ENCODE assay signal across 29 cellular contexts in the genomic region with DNA sequence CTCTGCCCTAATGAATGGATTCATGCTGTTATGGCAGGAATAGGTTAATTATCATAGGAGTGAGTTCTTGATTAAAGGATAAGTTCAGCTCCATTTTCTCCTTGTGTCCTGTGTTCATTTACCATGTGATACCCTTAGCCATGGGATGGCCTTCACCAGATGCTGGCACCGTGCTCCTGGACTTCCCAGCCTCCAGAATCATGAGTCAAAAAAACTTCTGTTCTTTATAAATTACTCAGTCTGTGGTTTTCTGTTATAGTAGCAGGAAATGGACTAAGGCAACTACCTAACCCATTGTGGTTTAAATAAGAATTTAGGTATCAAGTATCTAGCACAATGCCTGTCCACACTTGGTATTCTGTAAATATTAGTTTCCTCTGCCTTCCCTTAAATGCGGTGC.
"Had no signal": no experiment of that assay in that cellular context is flagged by ENCODE, and none has a peak within 500 bp of the region (broad histone marks: within the 10 kb centered on the region; RNA-seq: fewer than 3 reads in every experiment).

No MANE protein-coding gene starts in this region.

- DNase-seq: activated CD4-positive, alpha-beta memory T cell treated with anti-CD3 and anti-CD28 coated beads for 36 hours; activated CD4-positive, alpha-beta T cell treated with anti-CD3 and anti-CD28 coated beads for 4 hours; activated CD8-positive, alpha-beta memory T cell treated with anti-CD3 and anti-CD28 coated beads, Interleukin-2, amount 50 U/mL, for 48 hours; activated gamma-delta T cell; activated naive CD4-positive, alpha-beta T cell treated with anti-CD3 and anti-CD28 coated beads, Interleukin-2, amount 10 ng/mL, durations not matched to agents 7 days and 5 days; activated naive CD8-positive, alpha-beta T cell treated with anti-CD3 and anti-CD28 coated beads, Interleukin-2, amount 10 ng/mL, durations not matched to agents 7 days and 5 days; activated T-cell treated with anti-CD3 and anti-CD28 coated beads, Interleukin-2, amount 50 U/mL, for 24 hours; dermis blood vessel endothelial cell; effector CD4-positive, alpha-beta T cell; erythroblast; head of caudate nucleus; hippocampal formation; kidney; mesenchymal stem cell; naive thymus-derived CD8-positive, alpha-beta T cell; nucleus accumbens; pancreas; retina; stimulated activated CD4-positive, alpha-beta T cell treated with anti-CD3 and anti-CD28 coated beads, Interleukin-1b, Interleukin-23, amount 100 ng/mL, for 48 hours; stimulated activated CD4-positive, alpha-beta T cell treated with anti-CD3 and anti-CD28 coated beads, Interleukin-4, amount 100 ng/mL, for 4 hours; stimulated activated CD8-positive, alpha-beta memory T cell treated with anti-CD3 and anti-CD28 coated beads, Interleukin-4, amount 100 ng/mL, for 48 hours; stimulated activated naive B cell treated with anti-CD40 and anti-IgM and Interleukin-4, amounts not matched to agents 10 μg/mL and 1 μg/mL and 100 μg/mL, for 72 hours; stomach; thyroid gland; upper lobe of left lung had no signal

- H3K4me3 ChIP-seq: ascending aorta, breast epithelium, pancreas, prostate gland, smooth muscle cell, stomach, thyroid gland, upper lobe of left lung had no signal

- ATAC-seq: naive thymus-derived CD8-positive, alpha-beta T cell; pancreas; stimulated activated naive B cell treated with anti-CD40 and anti-IgM and Interleukin-4, amounts not matched to agents 10 μg/mL and 1 μg/mL and 100 μg/mL, for 72 hours had no signal
